Comparison of ENCODE assay signal across 12 cellular contexts in the genomic region with DNA sequence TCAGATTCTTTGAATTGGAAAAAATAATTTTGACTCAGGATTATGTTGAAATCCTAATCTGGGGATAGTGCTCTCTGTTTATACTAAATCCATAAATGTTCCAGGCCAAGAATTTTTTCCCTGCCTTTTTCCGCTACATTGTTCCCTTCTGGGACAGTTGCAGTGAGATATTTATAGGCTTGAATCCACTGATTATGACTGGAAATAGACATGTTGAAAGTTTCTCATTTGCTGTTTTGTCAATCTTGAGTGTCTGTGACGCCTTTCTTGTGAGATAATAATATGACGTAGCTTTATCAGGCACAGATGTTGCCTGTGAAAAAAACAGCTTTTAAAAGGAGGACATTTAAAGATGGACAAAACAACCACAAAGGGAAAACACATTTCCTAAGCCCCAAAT.
DNase-seq lines count a peak whose midpoint lies in the region; ATAC-seq and TF ChIP-seq lines count a peak whose summit lies in the region.
"Had no signal": no experiment of that assay in that cellular context is flagged by ENCODE, and none has a peak within 500 bp of the region (broad histone marks: within the 10 kb centered on the region; RNA-seq: fewer than 3 reads in every experiment).

No MANE protein-coding gene starts in this region.

- H3K27ac Mint-ChIP-seq in activated naive CD4-positive, alpha-beta T cell treated with anti-CD3 and anti-CD28 coated beads, Interleukin-2, amount 50 U/mL, for 72 hours = peak overlapping the region; percentile 55 to 59
- peak overlapping the region in 5 of 6 donors; percentile 19 to 76 (median 72) for H3K27ac Mint-ChIP-seq in naive B cell

- H3K4me1 ChIP-seq in esophagus squamous epithelium (peaks cover 0 to 90% (median 26%) of the 10 kb centered on the region in 3 donors), upper lobe of left lung (peaks cover 29 to 61% (median 40%) of the 10 kb centered on the region in 4 donors)

- ATAC-seq in activated naive CD4-positive, alpha-beta T cell treated with anti-CD3 and anti-CD28 coated beads, Interleukin-2, amount 50 U/mL, for 72 hours = no peak
- ATAC-seq in naive B cell (ENCODE audit: low read depth in 2 of 2) (no peak), upper lobe of left lung (ENCODE audit: low FRiP score in 2 of 2) (peak in 1 of 2 donors; percentile 83)

- peaks cover 91 to 100% of the 10 kb centered on the region in 2 donors for H3K36me3 Mint-ChIP-seq in activated naive CD4-positive, alpha-beta T cell treated with anti-CD3 and anti-CD28 coated beads, Interleukin-2, amount 50 U/mL, for 72 hours
- H3K36me3 Mint-ChIP-seq in naive B cell = peaks cover 77 to 81% of the 10 kb centered on the region in 2 donors

- intact Hi-C loops in esophagus squamous epithelium (cut with DNase I) = no loop called here

- H3K27me3 Mint-ChIP-seq in naive B cell = no peaks in the 10 kb centered on the region
- H3K27me3 Mint-ChIP-seq: activated naive CD4-positive, alpha-beta T cell treated with anti-CD3 and anti-CD28 coated beads, Interleukin-2, amount 10 ng/mL, durations not matched to agents 7 days and 5 days had no signal

- DNase-seq in activated naive CD4-positive, alpha-beta T cell treated with anti-CD3 and anti-CD28 coated beads, Interleukin-2, amount 50 U/mL, for 72 hours (ENCODE audit: low spot score in 2 of 2) = no peak
- no peak for DNase-seq in activated naive CD4-positive, alpha-beta T cell (lab: John Stamatoyannopoulos, UW)
- DNase-seq in esophagus squamous epithelium (lab: John Stamatoyannopoulos, UW) (no peak), naive B cell (no peak), upper lobe of left lung (no peak), COR-L47 (lab: John Stamatoyannopoulos, UW) (no peak), NCI-H2081 (lab: John Stamatoyannopoulos, UW) (no peak), AML-193 (lab: John Stamatoyannopoulos, UW) (no peak)
- DNase-seq: activated naive CD4-positive, alpha-beta T cell treated with anti-CD3 and anti-CD28 coated beads, Interleukin-2, amount 10 ng/mL, durations not matched to agents 7 days and 5 days; BE2C; mucosa of descending colon; T-helper 9 cell had no signal

- H3K4me1 Mint-ChIP-seq in naive B cell = peaks cover 75 to 95% (median 85%) of the 10 kb centered on the region in 3 donors

- TF ChIP-seq EP300 in upper lobe of left lung (IDR thresholded peaks at IDR 0.05) = peak in 1 of 4 donors; percentile 15

- TF ChIP-seq CTCF in esophagus squamous epithelium (IDR thresholded peaks at IDR 0.05) (no peak), upper lobe of left lung (IDR thresholded peaks at IDR 0.05) (no peak)

- H3K36me3 ChIP-seq in esophagus squamous epithelium = peaks cover 0 to 85% (median 6%) of the 10 kb centered on the region in 3 donors
- H3K36me3 ChIP-seq in upper lobe of left lung = peaks cover 2 to 36% (median 6%) of the 10 kb centered on the region in 4 donors

- TF ChIP-seq POLR2A in esophagus squamous epithelium (IDR thresholded peaks at IDR 0.05) (no peak), upper lobe of left lung (IDR thresholded peaks at IDR 0.05) (no peak)

- H3K9me3 ChIP-seq in esophagus squamous epithelium (no peaks in the 10 kb centered on the region), upper lobe of left lung (no peaks in the 10 kb centered on the region)
- H3K9me3 ChIP-seq: BE2C, mucosa of descending colon had no signal

- H3K4me3 ChIP-seq in esophagus squamous epithelium (peak overlapping the region in 1 of 4 donors; percentile 71), upper lobe of left lung (no peak overlapping the region)
- H3K4me3 ChIP-seq: mucosa of descending colon had no signal

- H3K27ac ChIP-seq in esophagus squamous epithelium = peak overlapping the region in 3 of 4 donors; percentile 87 to 96 (median 92)
- H3K27ac ChIP-seq in upper lobe of left lung = peak overlapping the region; percentile 47 to 73 (median 52)

- 47 to 60% methylated on average over 3 of the region's 3 CpGs for WGBS in esophagus squamous epithelium, 2 donors
- WGBS in upper lobe of left lung, 2 donors = 78 to 92% methylated on average over 3 of the region's 3 CpGs

- H3K4me3 Mint-ChIP-seq in naive B cell = peak overlapping the region in 1 of 8 donors; percentile 29
- H3K4me3 Mint-ChIP-seq: activated naive CD4-positive, alpha-beta T cell treated with anti-CD3 and anti-CD28 coated beads, Interleukin-2, amount 10 ng/mL, durations not matched to agents 7 days and 5 days had no signal

- no peaks in the 10 kb centered on the region for H3K27me3 ChIP-seq in esophagus squamous epithelium
- no peaks in the 10 kb centered on the region for H3K27me3 ChIP-seq in upper lobe of left lung
- H3K27me3 ChIP-seq: BE2C had no signal

- H3K9me3 Mint-ChIP-seq in activated naive CD4-positive, alpha-beta T cell treated with anti-CD3 and anti-CD28 coated beads, Interleukin-2, amount 50 U/mL, for 72 hours = peaks cover 9 to 14% of the 10 kb centered on the region in 2 donors
- peaks cover 0 to 13% (median 4%) of the 10 kb centered on the region in 7 donors for H3K9me3 Mint-ChIP-seq in naive B cell
